ENCODE assay signal across 8 cellular contexts in genomic region chr11:67797726-67798521, GRCh38.
DNase-seq lines count a peak whose midpoint lies in the region; TF ChIP-seq lines count a peak whose summit lies in the region.
"Not testable (repeated sequence)": the region's sequence is repeated elsewhere in the genome, so short reads cannot be mapped to it uniquely, and the experiment has no call there.

No MANE protein-coding gene starts in this region.

- not testable (repeated sequence) for H3K36me3 Mint-ChIP-seq in glutamatergic neuron (ENCODE audit: unreplicated experiment)

- not testable (repeated sequence) for H3K27ac Mint-ChIP-seq in glutamatergic neuron (ENCODE audit: unreplicated experiment)

- H4K8ac ChIP-seq in trophoblast cell (ENCODE audit: low read depth, low read length), result not testable (repeated sequence)

- 91 to 92% methylated on average over 15 of the region's 15 CpGs for WGBS in GM23248 (ENCODE audit: low coverage in 1 of 2, low lambda C conversion rate in 2 of 2, missing lambda C conversion rate in 2 of 2), 2 experiments
- no CpG with 5 or more reads among the region's 15 CpGs for WGBS in trophoblast cell (ENCODE audit: extremely low coverage, insufficient coverage, insufficient read length)

- not testable (repeated sequence) for H3K27ac ChIP-seq in GM23248; fibroblast of lung (ENCODE audit: insufficient read depth, low read length); trophoblast cell (ENCODE audit: low read depth, low read length)

- not testable (repeated sequence) for H3K9ac ChIP-seq in GM23248; fibroblast of lung (ENCODE audit: insufficient read depth, low read length); trophoblast cell (ENCODE audit: low read length)

- not testable (repeated sequence) for H2BK12ac ChIP-seq in trophoblast cell (ENCODE audit: low read length)

- not testable (repeated sequence) for H3K27me3 ChIP-seq in GM23248 (replicated peaks; ENCODE audit: insufficient read depth); fibroblast of lung (ENCODE audit: control insufficient read depth, insufficient read depth, low read length); trophoblast cell (ENCODE audit: insufficient read depth, low read length)

- not testable (repeated sequence) for H2BK5ac ChIP-seq in trophoblast cell (ENCODE audit: low read depth, low read length, poor library complexity)

- H3K23ac ChIP-seq in trophoblast cell (ENCODE audit: low read length), result not testable (repeated sequence)

- H3K79me1 ChIP-seq in trophoblast cell (ENCODE audit: low read length), result not testable (repeated sequence)

- H3K4ac ChIP-seq in trophoblast cell (ENCODE audit: low read depth, low read length), result not testable (repeated sequence)

- not testable (repeated sequence) for TF ChIP-seq CTCF in fibroblast of lung (conservative IDR thresholded peaks at IDR 0.05 in 1 of 2, IDR thresholded peaks at IDR 0.05 in 1 of 2; ENCODE audit: low read depth in 1 of 2, low read length in 2 of 2); glutamatergic neuron (IDR thresholded peaks at IDR 0.05; ENCODE audit: partially characterized antibody, unreplicated experiment)

- H3F3A ChIP-seq in GM23248 (ENCODE audit: insufficient read depth), result not testable (repeated sequence)

- not testable (repeated sequence) for H3K79me2 ChIP-seq in GM23248 (ENCODE audit: insufficient read depth); fibroblast of lung (ENCODE audit: control insufficient read depth, insufficient read depth, low read length); trophoblast cell (ENCODE audit: control insufficient read depth, insufficient read depth, low read length, poor library complexity)

- H3K9me2 ChIP-seq in GM23248 (ENCODE audit: insufficient read depth), result not testable (repeated sequence)

- not testable (repeated sequence) for H2AFZ ChIP-seq in GM23248; fibroblast of lung (ENCODE audit: low read length); trophoblast cell (ENCODE audit: insufficient read depth, low read length, poor library complexity)

- not testable (repeated sequence) for H4K91ac ChIP-seq in trophoblast cell (ENCODE audit: low read depth, low read length)

- H3K18ac ChIP-seq in trophoblast cell (ENCODE audit: low read length), result not testable (repeated sequence)

- peak overlapping the region; percentile 12 for H3K4me3 Mint-ChIP-seq in glutamatergic neuron (ENCODE audit: unreplicated experiment)

- not testable (repeated sequence) for H3K4me1 ChIP-seq in GM23248 (ENCODE audit: insufficient read depth); fibroblast of lung (ENCODE audit: control insufficient read depth, extremely low read depth, insufficient read depth, low read length); trophoblast cell (ENCODE audit: control insufficient read depth in 1 of 2, insufficient read depth in 2 of 2, low read length in 2 of 2)

- DNase-seq in AG08396 (ENCODE audit: low spot score) (peak; percentile 11), GM23248 (peak; percentile 24), LHCN-M2 (ENCODE audit: low read depth) (peak; percentile 29), SK-MEL-5 (ENCODE audit: low read depth, low spot score) (peak; percentile 10), astrocyte of the hippocampus (ENCODE audit: low read depth, low spot score) (peak; percentile 45), fibroblast of lung (ENCODE audit: low read depth in 2 of 2) (peak; percentile 17 to 68), trophoblast cell (peak; percentile 17 to 36)
- DNase-seq in glutamatergic neuron, result not testable (repeated sequence)

- H2BK120ac ChIP-seq in trophoblast cell (ENCODE audit: insufficient read depth, low read length, poor library complexity), result not testable (repeated sequence)

- H3K36me3 ChIP-seq in GM23248 (ENCODE audit: low read depth); fibroblast of lung (ENCODE audit: control insufficient read depth, insufficient read depth, low read length); trophoblast cell (ENCODE audit: control insufficient read depth in 1 of 2, insufficient read depth in 2 of 2, low read length in 2 of 2): not testable (repeated sequence)

- H3K9me3 Mint-ChIP-seq in glutamatergic neuron (ENCODE audit: unreplicated experiment), result not testable (repeated sequence)

- H3K14ac ChIP-seq in trophoblast cell (ENCODE audit: low read length), result not testable (repeated sequence)

- not testable (repeated sequence) for H3K9me3 ChIP-seq in GM23248 (ENCODE audit: low read depth); fibroblast of lung (ENCODE audit: control insufficient read depth, insufficient read depth, low read depth, low read length); trophoblast cell (ENCODE audit: insufficient read depth, low read depth, low read length)

- H2AK5ac ChIP-seq in trophoblast cell (ENCODE audit: low read length), result not testable (repeated sequence)

- H3K27me3 Mint-ChIP-seq in glutamatergic neuron (ENCODE audit: unreplicated experiment), result not testable (repeated sequence)

- not testable (repeated sequence) for H3K4me3 ChIP-seq in GM23248; fibroblast of lung (replicated peaks in 1 of 4; ENCODE audit: control extremely low read depth in 1 of 4, insufficient read depth in 1 of 4, low read depth in 3 of 4, low read length in 4 of 4); trophoblast cell (ENCODE audit: low read depth, low read length)

- not testable (repeated sequence) for H4K12ac ChIP-seq in trophoblast cell (ENCODE audit: low read depth, low read length)

- H3K4me1 Mint-ChIP-seq in glutamatergic neuron (ENCODE audit: low read depth, unreplicated experiment), result not testable (repeated sequence)

- in situ Hi-C loops in GM23248 (cut with MboI); SK-MEL-5 (cut with HindIII; ENCODE audit: low pct_unique_long_range_greater_than_20kb, low sequenced_read_pairs): not testable (repeated sequence)

- not testable (repeated sequence) for H3K4me2 ChIP-seq in GM23248 (ENCODE audit: unreplicated experiment); fibroblast of lung (ENCODE audit: extremely low read depth, insufficient read depth, low read length); trophoblast cell (ENCODE audit: low read length)

- H4K20me1 ChIP-seq in GM23248 (ENCODE audit: insufficient read depth); fibroblast of lung (ENCODE audit: control insufficient read depth, extremely low read depth, insufficient read depth, low read length): not testable (repeated sequence)
